ENCODE assay signal across 16 cellular contexts in the genomic region with DNA sequence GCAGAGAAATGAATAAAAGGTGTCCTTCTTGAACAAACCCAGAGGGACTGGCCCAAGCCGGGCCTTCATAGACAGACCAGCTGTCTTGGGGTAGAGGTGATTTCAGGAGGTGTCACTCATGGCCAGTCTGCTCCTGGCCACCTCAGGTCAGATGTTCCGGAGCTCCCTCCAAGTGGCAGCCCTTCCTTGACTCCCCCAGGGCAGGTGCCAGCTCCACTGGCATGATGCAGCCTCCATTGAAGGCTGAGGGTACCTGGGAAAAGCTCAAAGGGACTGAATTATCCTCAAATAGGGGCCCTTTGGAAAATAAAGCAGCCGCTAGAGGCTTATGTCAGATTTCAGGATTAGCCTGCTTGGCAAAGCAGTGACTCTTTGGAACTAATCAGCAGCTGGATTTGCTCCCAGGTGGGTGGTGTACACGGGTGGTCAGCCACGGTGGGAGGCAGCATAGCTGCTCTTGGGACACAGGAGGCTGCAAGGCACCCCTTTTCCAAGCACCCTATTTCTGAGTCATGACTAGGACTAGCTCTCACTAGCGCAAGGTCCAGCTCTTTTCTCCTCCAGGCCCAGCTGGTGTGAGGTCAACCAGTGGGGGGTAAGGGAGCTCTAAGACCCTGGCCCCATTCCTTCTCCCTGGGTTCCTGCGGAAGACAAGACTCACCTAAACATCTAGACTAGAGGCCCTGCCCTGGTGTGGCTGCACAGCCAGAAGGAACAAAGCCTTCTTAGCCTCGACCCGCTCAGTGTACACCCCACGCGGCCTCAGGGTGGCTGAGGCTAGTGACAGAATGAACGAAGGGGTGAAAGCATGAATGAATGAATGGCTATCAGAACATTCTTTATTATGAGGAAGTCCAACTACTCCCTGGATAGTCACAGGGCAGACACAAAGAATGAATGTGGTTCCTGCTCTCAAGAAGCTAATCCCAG. TPM values are rescaled to one million over a fixed set of nuclear protein-coding genes. Genes with fewer than 3 reads are reported as not detected.
DNase-seq lines count a peak whose midpoint lies in the region; ATAC-seq, FAIRE-seq and TF ChIP-seq lines count a peak whose summit lies in the region.
"Had no signal": no experiment of that assay in that cellular context is flagged by ENCODE, and none has a peak within 500 bp of the region (broad histone marks: within the 10 kb centered on the region; RNA-seq: fewer than 3 reads in every experiment).

No MANE protein-coding gene starts in this region.

- H3K4me1 Mint-ChIP-seq in brain = peaks cover 44% of the 10 kb centered on the region

- H3K36me3 Mint-ChIP-seq in brain = peaks cover 20% of the 10 kb centered on the region

- peak overlapping the region; percentile 1 for H3K4me2 ChIP-seq in smooth muscle cell

- H3K4me3 Mint-ChIP-seq in brain = no peak overlapping the region
- H3K4me3 Mint-ChIP-seq: T-helper 2 cell treated with Interferon-gamma antibody and Interleukin-4, amounts not matched to agents 5 μg/mL and 100 μg/mL, for 36 hours had no signal

- H3K27me3 Mint-ChIP-seq in brain = no peaks in the 10 kb centered on the region

- no peaks in the 10 kb centered on the region for H3K79me2 ChIP-seq in smooth muscle cell (ENCODE audit: low read depth)

- TF ChIP-seq CTCF in brain (conservative IDR thresholded peaks at IDR 0.05) = no peak
- no peak for TF ChIP-seq CTCF in kidney (IDR thresholded peaks at IDR 0.05; ENCODE audit: borderline replicate concordance, extremely low read depth, insufficient read depth)
- no peak for TF ChIP-seq CTCF in smooth muscle cell (IDR thresholded peaks at IDR 0.05; ENCODE audit: borderline replicate concordance, insufficient read depth, poor library complexity, severe bottlenecking)

- WGBS in smooth muscle cell (ENCODE audit: low lambda C conversion rate) = 79% methylated on average over 12 of the region's 12 CpGs

- no peaks in the 10 kb centered on the region for H3K9me3 Mint-ChIP-seq in brain
- H3K9me3 Mint-ChIP-seq: T-helper 2 cell treated with Interferon-gamma antibody and Interleukin-4, amounts not matched to agents 5 μg/mL and 100 μg/mL, for 36 hours had no signal

- H3K27me3 ChIP-seq in smooth muscle cell (ENCODE audit: low read depth) = no peaks in the 10 kb centered on the region
- H3K27me3 ChIP-seq: MG63 had no signal

- no peak overlapping the region for H3K9ac ChIP-seq in kidney (ENCODE audit: low read length in 2 of 2)
- H3K9ac ChIP-seq in smooth muscle cell (ENCODE audit: low read depth) = no peak overlapping the region

- H3K9me3 ChIP-seq in kidney (ENCODE audit: control insufficient read depth in 1 of 2, low read length in 2 of 2) (no peaks in the 10 kb centered on the region), smooth muscle cell (replicated peaks; ENCODE audit: low read depth) (no peaks in the 10 kb centered on the region)
- H3K9me3 ChIP-seq: MG63 had no signal

- no peak overlapping the region for H2AFZ ChIP-seq in smooth muscle cell (ENCODE audit: low read depth)

- H3K36me3 ChIP-seq in kidney (ENCODE audit: control insufficient read depth in 1 of 2, insufficient read depth in 2 of 2, low read length in 2 of 2) = peaks cover 16 to 40% of the 10 kb centered on the region in 2 donors
- no peaks in the 10 kb centered on the region for H3K36me3 ChIP-seq in smooth muscle cell (ENCODE audit: low read depth)

- ATAC-seq in HG03469 (IDR thresholded peaks at IDR 0.05; ENCODE audit: unreplicated experiment) (no peak), HG03457 (IDR thresholded peaks at IDR 0.05; ENCODE audit: unreplicated experiment) (no peak)

- DNase-seq in D341Med (ENCODE audit: low spot score) (peak; percentile 51), kidney (peak; percentile 59), smooth muscle cell (lab: John Stamatoyannopoulos, UW; ENCODE audit: unreplicated experiment) (no peak), DMS79 treated with DMSO at 0.1 percent for 48 hours (lab: John Stamatoyannopoulos, UW) (no peak), NCI-H2196 treated with DMSO at 0.1 percent for 48 hours (lab: John Stamatoyannopoulos, UW; ENCODE audit: unreplicated experiment) (no peak)
- DNase-seq: activated CD4-positive, alpha-beta T cell treated with anti-CD3 and anti-CD28 coated beads for 1 hour; activated T-cell treated with anti-CD3 and anti-CD28 coated beads for 4 hours; MG63; NCI-H2081 treated with DMSO at 0.1 percent for 48 hours; RPMI8226 had no signal

- H3K27ac ChIP-seq in kidney (ENCODE audit: low read depth in 2 of 2, low read length in 2 of 2) (no peak overlapping the region), smooth muscle cell (ENCODE audit: low read depth) (peak overlapping the region; percentile 29)
- H3K27ac ChIP-seq: epithelial cell of prostate had no signal

- H3K4me3 ChIP-seq in kidney (ENCODE audit: low read length in 2 of 2) = no peak overlapping the region
- H3K4me3 ChIP-seq in smooth muscle cell = no peak overlapping the region
- H3K4me3 ChIP-seq: MG63 had no signal

- no peaks in the 10 kb centered on the region for H4K20me1 ChIP-seq in smooth muscle cell (ENCODE audit: low read depth)

- H3K4me1 ChIP-seq in kidney (ENCODE audit: control insufficient read depth in 1 of 2, insufficient read depth in 1 of 2, low read depth in 1 of 2, low read length in 2 of 2) (peaks cover 43 to 44% of the 10 kb centered on the region in 2 donors), smooth muscle cell (ENCODE audit: low read depth) (peaks cover 22% of the 10 kb centered on the region)

- FAIRE-seq in kidney (lab: Jason Lieb, UNC) = no peak
- FAIRE-seq: islet of Langerhans had no signal

- peak overlapping the region in 3 of 5 experiments; percentile 23 to 57 (median 57) for H3K27ac Mint-ChIP-seq in brain
- H3K27ac Mint-ChIP-seq: T-helper 2 cell treated with Interferon-gamma antibody and Interleukin-4, amounts not matched to agents 5 μg/mL and 100 μg/mL, for 36 hours had no signal

- peaks cover 21% of the 10 kb centered on the region for H3F3A ChIP-seq in smooth muscle cell (ENCODE audit: low read depth)

- intact Hi-C loops in kidney (cut with DNase I) = no loop called here

RNA-seq across cellular contexts. Expression of gene HS1BP3, which starts 29.3 kb away (rescaled TPM):
- polyA plus RNA-seq in brain (ENCODE audit: insufficient read depth, low read depth, low replicate concordance) (46.7 TPM), kidney (ENCODE audit: insufficient read depth, low read depth, low replicate concordance) (37.5 TPM), smooth muscle cell (20.1 and 20.4 TPM in 2 replicates)
- total RNA-seq in kidney (35.5 TPM), smooth muscle cell (9.3 and 12.7 TPM in 2 replicates)

RNA-seq across cellular contexts. Expression of gene GDF7, which starts 45.3 kb away (rescaled TPM):
- polyA plus RNA-seq in brain (ENCODE audit: insufficient read depth, low read depth, low replicate concordance) = 0.10 TPM
- 12.5 TPM for total RNA-seq in kidney
- polyA plus RNA-seq in kidney (ENCODE audit: insufficient read depth, low read depth, low replicate concordance) = 1.8 TPM
- under 0.01 and 0.27 TPM in 2 replicates for total RNA-seq in smooth muscle cell
- polyA plus RNA-seq in smooth muscle cell = not detected in 2 replicates

Comparison
In these comparisons a context has a peak if more than half of its experiments do, and no peak if none do; other contexts are left out.
1. DNase-seq: peak in D341Med (single experiment) and kidney (single experiment); none in smooth muscle cell (single experiment), DMS79 treated with DMSO at 0.1 percent for 48 hours (single experiment) and NCI-H2196 treated with DMSO at 0.1 percent for 48 hours (single experiment).